Comparison of ENCODE assay signal across 8 cellular contexts in the genomic region with DNA sequence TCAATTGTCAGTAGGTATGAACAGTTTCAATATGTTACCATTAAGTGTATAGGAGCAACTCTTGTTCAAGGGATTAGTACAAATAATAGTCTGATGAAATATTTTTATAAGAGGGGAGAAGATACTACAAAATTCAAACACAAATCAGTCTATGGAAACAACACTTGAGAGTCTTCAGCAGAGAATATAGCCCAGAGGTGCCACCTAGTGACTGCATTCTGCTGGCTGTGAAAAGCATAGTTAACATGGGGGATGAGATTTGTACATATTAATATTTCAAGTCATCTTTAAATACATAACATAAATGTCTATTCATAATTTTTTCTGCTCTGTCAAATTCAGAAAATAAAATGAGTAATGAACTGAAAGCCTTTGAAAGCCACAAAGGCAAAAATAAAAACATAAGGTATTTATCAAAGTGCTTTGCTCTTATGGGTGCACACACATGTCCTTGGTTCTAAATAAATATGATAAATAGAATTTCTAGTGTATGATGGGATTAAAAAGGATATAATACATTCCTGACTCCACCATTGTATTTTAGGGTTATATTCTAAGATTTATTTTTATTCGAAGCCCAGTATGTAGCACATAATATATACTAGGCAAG.
A peak's percentile ranks its signal among the peaks of the same experiment; 100 is the strongest.
DNase-seq lines count a peak whose midpoint lies in the region; ATAC-seq, FAIRE-seq and TF ChIP-seq lines count a peak whose summit lies in the region.

No MANE protein-coding gene starts in this region.

- peak; percentile 62 for ATAC-seq in GM18858 (IDR thresholded peaks at IDR 0.05; ENCODE audit: unreplicated experiment)
- ATAC-seq in naive thymus-derived CD8-positive, alpha-beta T cell, result no peak

- no peak overlapping the region for H3K27ac Mint-ChIP-seq in naive thymus-derived CD8-positive, alpha-beta T cell

- peaks cover 3% of the 10 kb centered on the region for H3K4me1 ChIP-seq in adipocyte (ENCODE audit: control insufficient read depth, insufficient read depth, low read length)
- H3K4me1 ChIP-seq in iPS DF 6.9 (ENCODE audit: control insufficient read depth, insufficient read depth, low read length), result no peaks in the 10 kb centered on the region
- H3K4me1 ChIP-seq in thyroid gland, result no peaks in the 10 kb centered on the region

- H3K27me3 ChIP-seq in adipocyte (replicated peaks; ENCODE audit: control insufficient read depth, insufficient read depth, low read length) (no peaks in the 10 kb centered on the region), iPS DF 6.9 (ENCODE audit: control insufficient read depth, insufficient read depth, low read length) (no peaks in the 10 kb centered on the region), thyroid gland (no peaks in the 10 kb centered on the region)

- DNase-seq in AG08395 (ENCODE audit: low spot score) (peak; percentile 49), NCI-H1105 treated with DMSO at 0.1 percent for 48 hours (lab: John Stamatoyannopoulos, UW) (peak; percentile 65), adipocyte (ENCODE audit: low read depth) (peak; percentile 78), iPS DF 6.9 (ENCODE audit: low read depth, low spot score) (peak; percentile 2), thyroid gland (peak; percentile 15 to 28), GM12891 (ENCODE audit: insufficient read length, low spot score) (no peak)
- no peak for DNase-seq in naive thymus-derived CD8-positive, alpha-beta T cell

- no peaks in the 10 kb centered on the region for H3K9me3 Mint-ChIP-seq in naive thymus-derived CD8-positive, alpha-beta T cell

- H3K4me3 ChIP-seq in adipocyte (ENCODE audit: low read length) (no peak overlapping the region), iPS DF 6.9 (ENCODE audit: low read length) (no peak overlapping the region), thyroid gland (replicated peaks in 1 of 3) (no peak overlapping the region)

- H3K36me3 ChIP-seq in adipocyte (ENCODE audit: control insufficient read depth, insufficient read depth, low read length, severe bottlenecking) (no peaks in the 10 kb centered on the region), iPS DF 6.9 (ENCODE audit: control insufficient read depth, insufficient read depth, low read length) (no peaks in the 10 kb centered on the region), thyroid gland (no peaks in the 10 kb centered on the region)

- no peaks in the 10 kb centered on the region for H3K36me3 Mint-ChIP-seq in naive thymus-derived CD8-positive, alpha-beta T cell

- peak in 4 of 6 experiments; percentile 33 to 55 (median 38) for TF ChIP-seq CTCF in thyroid gland (IDR thresholded peaks at IDR 0.05)

- H3K4me3 Mint-ChIP-seq in naive thymus-derived CD8-positive, alpha-beta T cell, result no peak overlapping the region

- no peak overlapping the region for H3K9ac ChIP-seq in adipocyte (ENCODE audit: low read length)

- WGBS in iPS DF 6.9 (ENCODE audit: insufficient coverage, insufficient read length), result no CpG with 5 or more reads among the region's 1 CpG
- 95 to 97% methylated on average over 1 of the region's 1 CpG for WGBS in thyroid gland, 2 donors

- no peaks in the 10 kb centered on the region for H3K4me1 Mint-ChIP-seq in naive thymus-derived CD8-positive, alpha-beta T cell

- intact Hi-C loops in thyroid gland (cut with DNase I), result no loop called here

- no peaks in the 10 kb centered on the region for H3K9me3 ChIP-seq in adipocyte (ENCODE audit: control insufficient read depth, low read length)
- no peaks in the 10 kb centered on the region for H3K9me3 ChIP-seq in iPS DF 6.9 (ENCODE audit: control insufficient read depth, insufficient read depth, low read length)
- H3K9me3 ChIP-seq in thyroid gland, result no peaks in the 10 kb centered on the region

- POLR2A ChIA-PET in naive thymus-derived CD8-positive, alpha-beta T cell (lab: Charles Lee), result no interaction called here

- TF ChIP-seq POLR2A in thyroid gland (IDR thresholded peaks at IDR 0.05) (no peak), GM12891 (IDR thresholded peaks at IDR 0.05; ENCODE audit: low read depth, low read length) (no peak)

- no peaks in the 10 kb centered on the region for H3K27me3 Mint-ChIP-seq in naive thymus-derived CD8-positive, alpha-beta T cell

- H3K27ac ChIP-seq in iPS DF 6.9 (ENCODE audit: low read length) (no peak overlapping the region), thyroid gland (no peak overlapping the region)

- FAIRE-seq in GM12891 (lab: Jason Lieb, UNC), result no peak

TF ChIP-seq in GM12891, 5 proteins besides CTCF, POLR2A, EP300 and RAD21:
- TF ChIP-seq TAF1 (IDR thresholded peaks at IDR 0.05; ENCODE audit: low read depth, low read length) (no peak), POLR2AphosphoS5 (IDR thresholded peaks at IDR 0.05; ENCODE audit: low read depth, low read length) (no peak), SPI1 (IDR thresholded peaks at IDR 0.05; ENCODE audit: low read depth, low read length) (no peak), PAX5 (IDR thresholded peaks at IDR 0.05; ENCODE audit: insufficient read depth, low read length, severe bottlenecking) (no peak), POU2F2 (IDR thresholded peaks at IDR 0.05; ENCODE audit: low read depth, low read length) (no peak)

Comparison
In these comparisons a context has a peak if more than half of its experiments do, and no peak if none do; other contexts are left out.
1. DNase-seq: peak in AG08395 (single experiment), NCI-H1105 treated with DMSO at 0.1 percent for 48 hours (single experiment), adipocyte (single experiment), iPS DF 6.9 (single experiment) and thyroid gland (2 of 2); none in GM12891 (single experiment) and naive thymus-derived CD8-positive, alpha-beta T cell (0 of 10).